In the genomic region with DNA sequence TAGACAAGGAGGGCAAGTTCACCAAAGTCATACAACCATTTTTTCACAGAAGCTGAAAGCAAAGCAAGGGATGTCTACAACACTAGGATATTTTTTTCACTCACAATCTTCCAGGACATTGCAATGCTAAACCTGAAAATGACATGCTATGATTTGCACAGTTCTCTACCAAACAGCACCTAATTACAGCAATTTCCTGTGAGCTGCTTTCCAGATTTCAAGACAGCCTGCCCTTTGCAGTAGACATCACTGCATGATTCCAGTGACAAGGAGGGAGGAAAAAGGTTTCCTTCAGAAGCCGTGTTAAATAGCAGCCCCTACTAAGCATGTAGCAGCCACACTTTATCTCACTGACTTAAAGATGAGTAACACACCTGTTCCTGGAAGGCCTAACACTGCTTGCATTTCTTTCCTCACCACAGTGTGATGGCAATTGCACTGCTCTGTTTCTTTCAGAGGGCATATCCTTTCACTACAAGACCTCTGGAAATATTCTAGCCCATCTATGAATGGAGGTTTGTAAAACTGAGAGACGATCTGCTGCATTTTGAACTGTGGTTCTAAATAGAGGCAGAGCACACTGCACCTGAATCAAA, we compare ENCODE assay signal across 1 cellular context.
TF ChIP-seq lines count a peak whose summit lies in the region.

No MANE protein-coding gene starts in this region.

TF ChIP-seq in GM23338, 12 proteins besides CTCF, POLR2A, EP300 and RAD21 (continued from another document):
- TF ChIP-seq, protein P1, sequence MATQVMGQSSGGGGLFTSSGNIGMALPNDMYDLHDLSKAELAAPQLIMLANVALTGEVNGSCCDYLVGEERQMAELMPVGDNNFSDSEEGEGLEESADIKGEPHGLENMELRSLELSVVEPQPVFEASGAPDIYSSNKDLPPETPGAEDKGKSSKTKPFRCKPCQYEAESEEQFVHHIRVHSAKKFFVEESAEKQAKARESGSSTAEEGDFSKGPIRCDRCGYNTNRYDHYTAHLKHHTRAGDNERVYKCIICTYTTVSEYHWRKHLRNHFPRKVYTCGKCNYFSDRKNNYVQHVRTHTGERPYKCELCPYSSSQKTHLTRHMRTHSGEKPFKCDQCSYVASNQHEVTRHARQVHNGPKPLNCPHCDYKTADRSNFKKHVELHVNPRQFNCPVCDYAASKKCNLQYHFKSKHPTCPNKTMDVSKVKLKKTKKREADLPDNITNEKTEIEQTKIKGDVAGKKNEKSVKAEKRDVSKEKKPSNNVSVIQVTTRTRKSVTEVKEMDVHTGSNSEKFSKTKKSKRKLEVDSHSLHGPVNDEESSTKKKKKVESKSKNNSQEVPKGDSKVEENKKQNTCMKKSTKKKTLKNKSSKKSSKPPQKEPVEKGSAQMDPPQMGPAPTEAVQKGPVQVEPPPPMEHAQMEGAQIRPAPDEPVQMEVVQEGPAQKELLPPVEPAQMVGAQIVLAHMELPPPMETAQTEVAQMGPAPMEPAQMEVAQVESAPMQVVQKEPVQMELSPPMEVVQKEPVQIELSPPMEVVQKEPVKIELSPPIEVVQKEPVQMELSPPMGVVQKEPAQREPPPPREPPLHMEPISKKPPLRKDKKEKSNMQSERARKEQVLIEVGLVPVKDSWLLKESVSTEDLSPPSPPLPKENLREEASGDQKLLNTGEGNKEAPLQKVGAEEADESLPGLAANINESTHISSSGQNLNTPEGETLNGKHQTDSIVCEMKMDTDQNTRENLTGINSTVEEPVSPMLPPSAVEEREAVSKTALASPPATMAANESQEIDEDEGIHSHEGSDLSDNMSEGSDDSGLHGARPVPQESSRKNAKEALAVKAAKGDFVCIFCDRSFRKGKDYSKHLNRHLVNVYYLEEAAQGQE (IDR thresholded peaks at IDR 0.05; ENCODE audit: unreplicated experiment): no peak
- no peak for TF ChIP-seq CREB1 (CRISPR knock-in tag; IDR thresholded peaks at IDR 0.05; ENCODE audit: low read depth)
- TF ChIP-seq ZNF331 (CRISPR knock-in tag; IDR thresholded peaks at IDR 0.05; ENCODE audit: low read depth): no peak
- TF ChIP-seq NANOG (IDR thresholded peaks at IDR 0.05; ENCODE audit: borderline replicate concordance): no peak
- no peak for TF ChIP-seq POLR2AphosphoS5 (IDR thresholded peaks at IDR 0.05; ENCODE audit: low read depth)
- TF ChIP-seq, protein P2, sequence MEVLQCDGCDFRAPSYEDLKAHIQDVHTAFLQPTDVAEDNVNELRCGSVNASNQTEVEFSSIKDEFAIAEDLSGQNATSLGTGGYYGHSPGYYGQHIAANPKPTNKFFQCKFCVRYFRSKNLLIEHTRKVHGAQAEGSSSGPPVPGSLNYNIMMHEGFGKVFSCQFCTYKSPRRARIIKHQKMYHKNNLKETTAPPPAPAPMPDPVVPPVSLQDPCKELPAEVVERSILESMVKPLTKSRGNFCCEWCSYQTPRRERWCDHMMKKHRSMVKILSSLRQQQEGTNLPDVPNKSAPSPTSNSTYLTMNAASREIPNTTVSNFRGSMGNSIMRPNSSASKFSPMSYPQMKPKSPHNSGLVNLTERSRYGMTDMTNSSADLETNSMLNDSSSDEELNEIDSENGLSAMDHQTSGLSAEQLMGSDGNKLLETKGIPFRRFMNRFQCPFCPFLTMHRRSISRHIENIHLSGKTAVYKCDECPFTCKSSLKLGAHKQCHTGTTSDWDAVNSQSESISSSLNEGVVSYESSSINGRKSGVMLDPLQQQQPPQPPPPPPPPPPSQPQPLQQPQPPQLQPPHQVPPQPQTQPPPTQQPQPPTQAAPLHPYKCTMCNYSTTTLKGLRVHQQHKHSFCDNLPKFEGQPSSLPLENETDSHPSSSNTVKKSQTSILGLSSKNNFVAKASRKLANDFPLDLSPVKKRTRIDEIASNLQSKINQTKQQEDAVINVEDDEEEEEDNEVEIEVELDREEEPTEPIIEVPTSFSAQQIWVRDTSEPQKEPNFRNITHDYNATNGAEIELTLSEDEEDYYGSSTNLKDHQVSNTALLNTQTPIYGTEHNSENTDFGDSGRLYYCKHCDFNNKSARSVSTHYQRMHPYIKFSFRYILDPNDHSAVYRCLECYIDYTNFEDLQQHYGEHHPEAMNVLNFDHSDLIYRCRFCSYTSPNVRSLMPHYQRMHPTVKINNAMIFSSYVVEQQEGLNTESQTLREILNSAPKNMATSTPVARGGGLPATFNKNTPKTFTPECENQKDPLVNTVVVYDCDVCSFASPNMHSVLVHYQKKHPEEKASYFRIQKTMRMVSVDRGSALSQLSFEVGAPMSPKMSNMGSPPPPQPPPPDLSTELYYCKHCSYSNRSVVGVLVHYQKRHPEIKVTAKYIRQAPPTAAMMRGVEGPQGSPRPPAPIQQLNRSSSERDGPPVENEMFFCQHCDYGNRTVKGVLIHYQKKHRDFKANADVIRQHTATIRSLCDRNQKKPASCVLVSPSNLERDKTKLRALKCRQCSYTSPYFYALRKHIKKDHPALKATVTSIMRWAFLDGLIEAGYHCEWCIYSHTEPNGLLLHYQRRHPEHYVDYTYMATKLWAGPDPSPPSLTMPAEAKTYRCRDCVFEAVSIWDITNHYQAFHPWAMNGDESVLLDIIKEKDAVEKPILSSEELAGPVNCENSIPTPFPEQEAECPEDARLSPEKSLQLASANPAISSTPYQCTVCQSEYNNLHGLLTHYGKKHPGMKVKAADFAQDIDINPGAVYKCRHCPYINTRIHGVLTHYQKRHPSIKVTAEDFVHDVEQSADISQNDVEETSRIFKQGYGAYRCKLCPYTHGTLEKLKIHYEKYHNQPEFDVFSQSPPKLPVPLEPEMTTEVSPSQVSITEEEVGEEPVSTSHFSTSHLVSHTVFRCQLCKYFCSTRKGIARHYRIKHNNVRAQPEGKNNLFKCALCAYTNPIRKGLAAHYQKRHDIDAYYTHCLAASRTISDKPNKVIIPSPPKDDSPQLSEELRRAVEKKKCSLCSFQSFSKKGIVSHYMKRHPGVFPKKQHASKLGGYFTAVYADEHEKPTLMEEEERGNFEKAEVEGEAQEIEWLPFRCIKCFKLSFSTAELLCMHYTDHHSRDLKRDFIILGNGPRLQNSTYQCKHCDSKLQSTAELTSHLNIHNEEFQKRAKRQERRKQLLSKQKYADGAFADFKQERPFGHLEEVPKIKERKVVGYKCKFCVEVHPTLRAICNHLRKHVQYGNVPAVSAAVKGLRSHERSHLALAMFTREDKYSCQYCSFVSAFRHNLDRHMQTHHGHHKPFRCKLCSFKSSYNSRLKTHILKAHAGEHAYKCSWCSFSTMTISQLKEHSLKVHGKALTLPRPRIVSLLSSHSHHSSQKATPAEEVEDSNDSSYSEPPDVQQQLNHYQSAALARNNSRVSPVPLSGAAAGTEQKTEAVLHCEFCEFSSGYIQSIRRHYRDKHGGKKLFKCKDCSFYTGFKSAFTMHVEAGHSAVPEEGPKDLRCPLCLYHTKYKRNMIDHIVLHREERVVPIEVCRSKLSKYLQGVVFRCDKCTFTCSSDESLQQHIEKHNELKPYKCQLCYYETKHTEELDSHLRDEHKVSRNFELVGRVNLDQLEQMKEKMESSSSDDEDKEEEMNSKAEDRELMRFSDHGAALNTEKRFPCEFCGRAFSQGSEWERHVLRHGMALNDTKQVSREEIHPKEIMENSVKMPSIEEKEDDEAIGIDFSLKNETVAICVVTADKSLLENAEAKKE (CRISPR knock-in tag; IDR thresholded peaks at IDR 0.05): no peak
- TF ChIP-seq JUNB (IDR thresholded peaks at IDR 0.05; ENCODE audit: unreplicated experiment): no peak
- TF ChIP-seq STAT1 (IDR thresholded peaks at IDR 0.05; ENCODE audit: unreplicated experiment): no peak
- TF ChIP-seq ZNF114 (CRISPR knock-in tag; IDR thresholded peaks at IDR 0.05): no peak
- no peak for TF ChIP-seq EZH2phosphoT487 (IDR thresholded peaks at IDR 0.05; ENCODE audit: unreplicated experiment)
- TF ChIP-seq EZH2 (IDR thresholded peaks at IDR 0.05; ENCODE audit: low read depth, unreplicated experiment): no peak
